12 cellular contexts compared by ENCODE assay signal in genomic region chr2:230134496-230135073, GRCh38.
DNase-seq lines count a peak whose midpoint lies in the region; ATAC-seq lines count a peak whose summit lies in the region.
"Had no signal": no experiment of that assay in that cellular context is flagged by ENCODE, and none has a peak within 500 bp of the region (broad histone marks: within the 10 kb centered on the region; RNA-seq: fewer than 3 reads in every experiment).

No MANE protein-coding gene starts in this region.

- no peak overlapping the region for H3K27ac ChIP-seq in CD8-positive, alpha-beta memory T cell (ENCODE audit: low read depth, low read length)
- H3K27ac ChIP-seq: adrenal gland had no signal

- DNase-seq in DMS53 treated with DMSO at 0.1 percent for 48 hours (lab: John Stamatoyannopoulos, UW; ENCODE audit: unreplicated experiment) (peak; percentile 4), HCEC 1CT (peak; percentile 88), RKO (ENCODE audit: low spot score) (peak; percentile 43), glomerular endothelial cell (ENCODE audit: extremely low read depth, low read depth, low spot score) (peak; percentile 64), DMS153 treated with DMSO at 0.1 percent for 48 hours (lab: John Stamatoyannopoulos, UW; ENCODE audit: unreplicated experiment) (no peak), epidermal melanocyte (ENCODE audit: insufficient read length, low spot score) (no peak)
- no peak for DNase-seq in CD8-positive, alpha-beta memory T cell
- DNase-seq: activated CD4-positive, CD25-positive, alpha-beta regulatory T cell treated with anti-CD3 and anti-CD28 coated beads, Interleukin-2, amount 50 U/mL, for 72 hours; occipital lobe; stimulated activated CD8-positive, alpha-beta memory T cell treated with anti-CD3 and anti-CD28 coated beads, Interleukin-4, amount 100 ng/mL, for 48 hours had no signal

- peaks cover 0 to 4% (median 0%) of the 10 kb centered on the region in 3 donors for H3K36me3 Mint-ChIP-seq in CD8-positive, alpha-beta memory T cell

- H3K4me3 Mint-ChIP-seq in CD8-positive, alpha-beta memory T cell = no peak overlapping the region

- no peaks in the 10 kb centered on the region for H3K9me3 ChIP-seq in CD8-positive, alpha-beta memory T cell (ENCODE audit: low read length)
- H3K9me3 ChIP-seq: adrenal gland had no signal

- POLR2A ChIA-PET in CD8-positive, alpha-beta memory T cell (lab: Charles Lee) = no interaction called here

- H3K9me3 Mint-ChIP-seq in CD8-positive, alpha-beta memory T cell = peaks cover 0 to 1% (median 0%) of the 10 kb centered on the region in 5 donors

- no peaks in the 10 kb centered on the region for H3K4me1 Mint-ChIP-seq in CD8-positive, alpha-beta memory T cell

- H3K36me3 ChIP-seq in CD8-positive, alpha-beta memory T cell (ENCODE audit: insufficient read depth, low read length) = no peaks in the 10 kb centered on the region
- H3K36me3 ChIP-seq: adrenal gland had no signal

- CTCF ChIA-PET in CD8-positive, alpha-beta memory T cell (lab: Charles Lee) = no interaction called here

- peaks cover 0 to 10% of the 10 kb centered on the region in 2 donors for H3K27me3 Mint-ChIP-seq in CD8-positive, alpha-beta memory T cell

- no peaks in the 10 kb centered on the region for H3K27me3 ChIP-seq in CD8-positive, alpha-beta memory T cell (ENCODE audit: insufficient read depth, low read length, poor library complexity, severe bottlenecking)
- H3K27me3 ChIP-seq: adrenal gland had no signal

- H3K27ac Mint-ChIP-seq in CD8-positive, alpha-beta memory T cell = no peak overlapping the region

- H3K4me1 ChIP-seq in CD8-positive, alpha-beta memory T cell (ENCODE audit: insufficient read depth, low read length) = no peaks in the 10 kb centered on the region

- ATAC-seq in GM21367 (IDR thresholded peaks at IDR 0.05; ENCODE audit: unreplicated experiment) = no peak

- no peak overlapping the region for H3K4me3 ChIP-seq in CD8-positive, alpha-beta memory T cell (ENCODE audit: low read length)
- H3K4me3 ChIP-seq: adrenal gland had no signal

Comparison
In these comparisons a context has a peak if more than half of its experiments do, and no peak if none do; other contexts are left out.
1. DNase-seq: peak in DMS53 treated with DMSO at 0.1 percent for 48 hours (single experiment), HCEC 1CT (single experiment), RKO (single experiment) and glomerular endothelial cell (single experiment); none in CD8-positive, alpha-beta memory T cell (0 of 5), DMS153 treated with DMSO at 0.1 percent for 48 hours (single experiment) and epidermal melanocyte (single experiment).